ENCODE assay signal across 11 cellular contexts in the genomic region with DNA sequence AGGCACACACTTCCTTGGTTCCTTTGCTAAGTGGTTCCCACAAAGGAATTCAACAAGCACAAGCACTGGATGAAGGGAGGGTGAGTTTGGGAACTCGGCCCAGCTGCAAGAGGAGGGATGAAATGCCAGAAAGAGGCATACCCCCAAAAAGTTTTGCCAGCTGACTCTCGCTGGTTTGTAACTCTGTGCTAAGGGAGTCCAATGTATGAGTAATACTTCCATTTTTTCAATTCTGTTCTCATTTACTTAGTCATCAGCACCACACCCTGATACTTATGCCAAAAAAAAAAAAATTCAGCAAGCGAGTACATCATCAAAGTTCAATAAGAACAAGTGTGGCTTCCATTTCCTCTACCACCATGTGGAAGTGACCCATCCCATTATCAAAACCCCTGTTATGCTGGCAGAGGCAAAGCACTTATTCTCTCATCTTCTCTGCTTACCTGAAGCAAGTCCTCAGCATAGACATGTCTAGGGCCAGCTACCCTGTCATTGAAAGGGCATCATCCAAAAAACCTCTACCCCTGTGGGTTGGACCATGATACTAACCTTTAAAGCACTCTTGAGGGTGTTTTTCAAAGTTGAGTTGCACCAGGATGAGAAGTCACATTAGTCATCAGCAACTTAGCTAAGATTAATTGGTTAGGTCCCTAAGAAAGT. TPM values are rescaled to one million over a fixed set of nuclear protein-coding genes. Genes with fewer than 3 reads are reported as not detected.
DNase-seq lines count a peak whose midpoint lies in the region; ATAC-seq and TF ChIP-seq lines count a peak whose summit lies in the region.
"Had no signal": no experiment of that assay in that cellular context is flagged by ENCODE, and none has a peak within 500 bp of the region (broad histone marks: within the 10 kb centered on the region; RNA-seq: fewer than 3 reads in every experiment).

No MANE protein-coding gene starts in this region.

- H3K4me3 ChIP-seq in esophagus squamous epithelium (no peak overlapping the region), Peyer's patch (no peak overlapping the region)

- H3K4me1 Mint-ChIP-seq in stimulated activated effector memory CD8-positive, alpha-beta T cell treated with anti-CD3 and anti-CD28 coated beads, Interleukin-12 subunit alpha, Interleukin-12 subunit beta, amount 100 ng/mL, for 72 hours = peaks cover 38% of the 10 kb centered on the region

- 4 to 12% methylated on average over 3 of the region's 3 CpGs for WGBS in esophagus squamous epithelium, 2 donors

- H3K4me1 ChIP-seq in esophagus squamous epithelium (peaks cover 4 to 43% (median 15%) of the 10 kb centered on the region in 3 donors), Peyer's patch (peaks cover 0 to 4% (median 0%) of the 10 kb centered on the region in 4 donors)

- no peaks in the 10 kb centered on the region for H3K36me3 Mint-ChIP-seq in stimulated activated effector memory CD8-positive, alpha-beta T cell treated with anti-CD3 and anti-CD28 coated beads, Interleukin-12 subunit alpha, Interleukin-12 subunit beta, amount 100 ng/mL, for 72 hours

- H3K36me3 ChIP-seq in esophagus squamous epithelium = no peaks in the 10 kb centered on the region
- no peaks in the 10 kb centered on the region for H3K36me3 ChIP-seq in Peyer's patch

- no peaks in the 10 kb centered on the region for H3K9me3 Mint-ChIP-seq in stimulated activated effector memory CD8-positive, alpha-beta T cell treated with anti-CD3 and anti-CD28 coated beads, Interleukin-12 subunit alpha, Interleukin-12 subunit beta, amount 100 ng/mL, for 72 hours

- DNase-seq in DMS53 (lab: John Stamatoyannopoulos, UW) (peak; percentile 38), DMS53 treated with DMSO at 0.1 percent for 48 hours (lab: John Stamatoyannopoulos, UW; ENCODE audit: unreplicated experiment) (no peak), T1000 (lab: John Stamatoyannopoulos, UW) (peak; percentile 16), esophagus squamous epithelium (lab: John Stamatoyannopoulos, UW) (no peak), occipital lobe (lab: John Stamatoyannopoulos, UW) (no peak), Peyer's patch (no peak), NCI-H2227 treated with DMSO at 0.1 percent for 48 hours (lab: John Stamatoyannopoulos, UW) (no peak)
- DNase-seq in stimulated activated effector memory CD8-positive, alpha-beta T cell treated with anti-CD3 and anti-CD28 coated beads, Interleukin-12 subunit alpha, Interleukin-12 subunit beta, amount 100 ng/mL, for 72 hours (ENCODE audit: low spot score in 2 of 2) = peak in 1 of 2 donors; percentile 59
- DNase-seq: effector CD8-positive, alpha-beta T cell; small intestine had no signal

- ATAC-seq in stimulated activated effector memory CD8-positive, alpha-beta T cell treated with anti-CD3 and anti-CD28 coated beads, Interleukin-12 subunit alpha, Interleukin-12 subunit beta, amount 100 ng/mL, for 72 hours = peak; percentile 96

- H3K27ac ChIP-seq in esophagus squamous epithelium = peak overlapping the region; percentile 66 to 81 (median 72)
- no peak overlapping the region for H3K27ac ChIP-seq in Peyer's patch
- H3K27ac ChIP-seq: 22Rv1 had no signal

- peak overlapping the region; percentile 10 for H3K4me3 Mint-ChIP-seq in stimulated activated effector memory CD8-positive, alpha-beta T cell treated with anti-CD3 and anti-CD28 coated beads, Interleukin-12 subunit alpha, Interleukin-12 subunit beta, amount 100 ng/mL, for 72 hours

- H3K27me3 ChIP-seq in esophagus squamous epithelium (no peaks in the 10 kb centered on the region), Peyer's patch (no peaks in the 10 kb centered on the region)

- TF ChIP-seq POLR2A in esophagus squamous epithelium (IDR thresholded peaks at IDR 0.05) = no peak
- no peak for TF ChIP-seq POLR2A in Peyer's patch (IDR thresholded peaks at IDR 0.05)

- peak overlapping the region; percentile 29 for H3K27ac Mint-ChIP-seq in stimulated activated effector memory CD8-positive, alpha-beta T cell treated with anti-CD3 and anti-CD28 coated beads, Interleukin-12 subunit alpha, Interleukin-12 subunit beta, amount 100 ng/mL, for 72 hours

- TF ChIP-seq CTCF in esophagus squamous epithelium (IDR thresholded peaks at IDR 0.05) (no peak), Peyer's patch (IDR thresholded peaks at IDR 0.05) (no peak)

- intact Hi-C loops in esophagus squamous epithelium (cut with DNase I) = no loop called here

- H3K9me3 ChIP-seq in esophagus squamous epithelium = no peaks in the 10 kb centered on the region
- no peaks in the 10 kb centered on the region for H3K9me3 ChIP-seq in Peyer's patch

RNA-seq across cellular contexts. Expression of a gene that starts 6.9 kb away (rescaled TPM):
- total RNA-seq in esophagus squamous epithelium = 10 to 100 TPM; 19.8 to 51.2 (median 34.1) TPM
- 168 TPM for total RNA-seq in occipital lobe
- 10 to 100 TPM; 26.0 to 47.0 (median 34.1) TPM for total RNA-seq in Peyer's patch

Comparison
In these comparisons a context has a peak if more than half of its experiments do, and no peak if none do; other contexts are left out.
1. DNase-seq: peak in DMS53 (single experiment) and T1000 (single experiment); none in DMS53 treated with DMSO at 0.1 percent for 48 hours (single experiment), esophagus squamous epithelium (single experiment), occipital lobe (single experiment), Peyer's patch (0 of 3) and NCI-H2227 treated with DMSO at 0.1 percent for 48 hours (single experiment).
2. H3K27ac ChIP-seq: peak in esophagus squamous epithelium (4 of 4); none in Peyer's patch (0 of 4).